ENCODE assay signal across 9 cellular contexts in genomic region chr14:89418976-89419375, GRCh38. TPM values are rescaled to one million over a fixed set of nuclear protein-coding genes. Genes with fewer than 3 reads are reported as not detected.
DNase-seq lines count a peak whose midpoint lies in the region; ATAC-seq and TF ChIP-seq lines count a peak whose summit lies in the region.
"Had no signal": no experiment of that assay in that cellular context is flagged by ENCODE, and none has a peak within 500 bp of the region (broad histone marks: within the 10 kb centered on the region; RNA-seq: fewer than 3 reads in every experiment).

No MANE protein-coding gene starts in this region.

- peak overlapping the region; percentile 65 for H3K27ac Mint-ChIP-seq in T-helper 1 cell treated with Interleukin-12 subunit alpha and Interleukin-12 subunit beta and Interleukin-4 antibody, amounts not matched to agents 30 μg/mL and 1 μg/mL, for 36 hours
- H3K27ac Mint-ChIP-seq in IgD-negative memory B cell: peak overlapping the region in 2 of 3 donors; percentile 16 to 48
- no peak overlapping the region for H3K27ac Mint-ChIP-seq in central memory CD8-positive, alpha-beta T cell (ENCODE audit: low read depth)

- H3K9me3 ChIP-seq in gastrocnemius medialis: no peaks in the 10 kb centered on the region

- no peak for TF ChIP-seq POLR2A in gastrocnemius medialis (IDR thresholded peaks at IDR 0.05)

- H3K4me3 ChIP-seq in gastrocnemius medialis: no peak overlapping the region

- H3K4me1 ChIP-seq in gastrocnemius medialis: peaks cover 22 to 27% of the 10 kb centered on the region in 2 donors

- TF ChIP-seq CTCF in gastrocnemius medialis (IDR thresholded peaks at IDR 0.05 in 4 of 5, conservative IDR thresholded peaks at IDR 0.05 in 1 of 5): no peak

- no peak for ATAC-seq in central memory CD8-positive, alpha-beta T cell (replicated peaks; ENCODE audit: extremely low read depth, poor library complexity, severe bottlenecking)
- no peak for ATAC-seq in gastrocnemius medialis
- no peak for ATAC-seq in left lobe of liver

- no peaks in the 10 kb centered on the region for H3K27me3 ChIP-seq in gastrocnemius medialis

- intact Hi-C loops in gastrocnemius medialis (cut with DNase I; ENCODE audit: low total_unique reads): loop anchor here (1.0 to 10.0 kb wide), 6 partner anchors 82 to 538 kb away; partner anchors contain the start of gene TDP1

- H3K27ac ChIP-seq in gastrocnemius medialis: peak overlapping the region; percentile 87 to 97 (median 95)

- H3K9me3 Mint-ChIP-seq in T-helper 1 cell treated with Interleukin-12 subunit alpha and Interleukin-12 subunit beta and Interleukin-4 antibody, amounts not matched to agents 30 μg/mL and 1 μg/mL, for 36 hours: no peaks in the 10 kb centered on the region
- no peaks in the 10 kb centered on the region for H3K9me3 Mint-ChIP-seq in IgD-negative memory B cell
- H3K9me3 Mint-ChIP-seq in central memory CD8-positive, alpha-beta T cell: no peaks in the 10 kb centered on the region

- in situ Hi-C loops in gastrocnemius medialis (cut with MboI; ENCODE audit: low sequenced_read_pairs in 4 of 4): loop anchor here in 3 of 4 donors (10.0 to 25.0 kb wide), 3 partner anchors 234 to 382 kb away; no protein-coding TSS in a partner anchor

- H3K36me3 Mint-ChIP-seq in T-helper 1 cell treated with Interleukin-12 subunit alpha and Interleukin-12 subunit beta and Interleukin-4 antibody, amounts not matched to agents 30 μg/mL and 1 μg/mL, for 36 hours (ENCODE audit: low read depth): peaks cover 11% of the 10 kb centered on the region
- peaks cover 7% of the 10 kb centered on the region for H3K36me3 Mint-ChIP-seq in IgD-negative memory B cell
- peaks cover 26% of the 10 kb centered on the region for H3K36me3 Mint-ChIP-seq in central memory CD8-positive, alpha-beta T cell (ENCODE audit: insufficient read depth)

- peaks cover 46% of the 10 kb centered on the region for H3K4me1 Mint-ChIP-seq in T-helper 1 cell treated with Interleukin-12 subunit alpha and Interleukin-12 subunit beta and Interleukin-4 antibody, amounts not matched to agents 30 μg/mL and 1 μg/mL, for 36 hours (ENCODE audit: low read depth)
- H3K4me1 Mint-ChIP-seq in IgD-negative memory B cell: peaks cover 22 to 33% (median 29%) of the 10 kb centered on the region in 3 donors
- H3K4me1 Mint-ChIP-seq in central memory CD8-positive, alpha-beta T cell: peaks cover 59% of the 10 kb centered on the region

- DNase-seq in T-helper 1 cell (no peak), gastrocnemius medialis (no peak), cortex of kidney (lab: John Stamatoyannopoulos, UW) (no peak), left lobe of liver (ENCODE audit: low spot score) (no peak), H4 (ENCODE audit: low spot score) (no peak)
- no peak for DNase-seq in central memory CD8-positive, alpha-beta T cell (ENCODE audit: low spot score in 2 of 2)
- DNase-seq: effector memory CD4-positive, alpha-beta T cell had no signal

- no peaks in the 10 kb centered on the region for H3K27me3 Mint-ChIP-seq in T-helper 1 cell treated with Interleukin-12 subunit alpha and Interleukin-12 subunit beta and Interleukin-4 antibody, amounts not matched to agents 30 μg/mL and 1 μg/mL, for 36 hours (ENCODE audit: low read depth)
- H3K27me3 Mint-ChIP-seq in IgD-negative memory B cell: no peaks in the 10 kb centered on the region
- H3K27me3 Mint-ChIP-seq in central memory CD8-positive, alpha-beta T cell: no peaks in the 10 kb centered on the region

- H3K36me3 ChIP-seq in gastrocnemius medialis: no peaks in the 10 kb centered on the region

- peak overlapping the region; percentile 48 for H3K4me3 Mint-ChIP-seq in T-helper 1 cell treated with Interleukin-12 subunit alpha and Interleukin-12 subunit beta and Interleukin-4 antibody, amounts not matched to agents 30 μg/mL and 1 μg/mL, for 36 hours
- H3K4me3 Mint-ChIP-seq in IgD-negative memory B cell: peak overlapping the region in 2 of 4 donors; percentile 76 to 98
- H3K4me3 Mint-ChIP-seq in central memory CD8-positive, alpha-beta T cell: peak overlapping the region; percentile 29

RNA-seq across cellular contexts. Expression of gene FOXN3, which starts 1.9 kb away (rescaled TPM):
- polyA plus RNA-seq in IgD-negative memory B cell: 62.5 TPM
- total RNA-seq in gastrocnemius medialis (100 to 1,000 TPM in 3 of 4 donors, 10 to 100 TPM in 1; 99.6 to 172 (median 103) TPM), left lobe of liver (72.9 TPM)
- total RNA-seq in H4 (2014; rRNA removed; shearing (Covaris generic)): 5.2 and 12.2 TPM in 2 replicates
